Comparison of ENCODE assay signal across 9 cellular contexts in genomic region chr12:21773263-21773741, GRCh38. TPM values are rescaled to one million over a fixed set of nuclear protein-coding genes. Genes with fewer than 3 reads are reported as not detected.
DNase-seq lines count a peak whose midpoint lies in the region; TF ChIP-seq lines count a peak whose summit lies in the region.
"Had no signal": no experiment of that assay in that cellular context is flagged by ENCODE, and none has a peak within 500 bp of the region (broad histone marks: within the 10 kb centered on the region; RNA-seq: fewer than 3 reads in every experiment).

No MANE protein-coding gene starts in this region.

- no peak overlapping the region for H3K4me2 ChIP-seq in Loucy (ENCODE audit: low read depth, low read length, poor library complexity, severe bottlenecking)

- TF ChIP-seq CTCF in C4-2B (conservative IDR thresholded peaks at IDR 0.05) (peak; percentile 25; the same call in 1 of the 2 replicates), Loucy (conservative IDR thresholded peaks at IDR 0.05; ENCODE audit: low read length) (peak; percentile 49), nephron (IDR thresholded peaks at IDR 0.05; ENCODE audit: unreplicated experiment in 3 of 3) (peak; percentile 25 to 59 (median 37))

- H3K4me1 Mint-ChIP-seq in nephron = peaks cover 23% of the 10 kb centered on the region
- H3K4me1 Mint-ChIP-seq in activated T-helper 2 cell treated with anti-CD3 and anti-CD28 coated beads, Interferon-gamma antibody, Interleukin-2, Interleukin-4, amounts not matched to agents 10 μg/mL and 5 μg/mL and 100 μg/mL, durations not matched to agents 14 hours and 24 hours and 36 hours (ENCODE audit: low read depth) = peaks cover 2% of the 10 kb centered on the region

- no peak for TF ChIP-seq POLR2A in erythroblast (IDR thresholded peaks at IDR 0.05; ENCODE audit: low read length)

- no peak overlapping the region for H3K9ac ChIP-seq in Loucy (ENCODE audit: low read depth, low read length, poor library complexity, severe bottlenecking)

- no peaks in the 10 kb centered on the region for H3K9me2 ChIP-seq in Loucy (replicated peaks; ENCODE audit: low read depth, low read length)

- DNase-seq in erythroblast (lab: John Stamatoyannopoulos, UW) = peak; percentile 50 to 51
- no peak for DNase-seq in activated T-helper 2 cell treated with anti-CD3 and anti-CD28 coated beads, Interferon-gamma antibody, Interleukin-2, Interleukin-4, amounts not matched to agents 10 μg/mL and 5 μg/mL and 100 μg/mL, durations not matched to agents 14 hours and 24 hours and 36 hours (ENCODE audit: low spot score)
- no peak for DNase-seq in superior temporal gyrus (ENCODE audit: extremely low spot score)
- no peak for DNase-seq in GM19238 (ENCODE audit: insufficient read length, low spot score)
- no peak for DNase-seq in activated CD4-positive, alpha-beta T cell treated with anti-CD3 and anti-CD28 coated beads, Interleukin-2, amount 50 U/mL, for 1 hour
- DNase-seq: activated naive CD8-positive, alpha-beta T cell treated with anti-CD3 and anti-CD28 coated beads, Interleukin-2, amount 10 ng/mL, durations not matched to agents 7 days and 5 days had no signal

- no peak overlapping the region for H2AFZ ChIP-seq in Loucy (ENCODE audit: low read length)

- H4K20me1 ChIP-seq in Loucy (ENCODE audit: insufficient read depth, low read length, poor library complexity, severe bottlenecking) = no peaks in the 10 kb centered on the region

- no peaks in the 10 kb centered on the region for H3K36me3 ChIP-seq in Loucy (ENCODE audit: insufficient read depth, low read length)

- peaks cover 18% of the 10 kb centered on the region for H3K36me3 Mint-ChIP-seq in nephron (ENCODE audit: low read depth)
- no peaks in the 10 kb centered on the region for H3K36me3 Mint-ChIP-seq in activated T-helper 2 cell treated with anti-CD3 and anti-CD28 coated beads, Interferon-gamma antibody, Interleukin-2, Interleukin-4, amounts not matched to agents 10 μg/mL and 5 μg/mL and 100 μg/mL, durations not matched to agents 14 hours and 24 hours and 36 hours (ENCODE audit: low read depth)
- H3K36me3 Mint-ChIP-seq: activated naive CD8-positive, alpha-beta T cell treated with anti-CD3 and anti-CD28 coated beads, Interleukin-2, amount 10 ng/mL, durations not matched to agents 7 days and 5 days had no signal

- H3K4me1 ChIP-seq in Loucy (ENCODE audit: insufficient read depth, low read length, poor library complexity, severe bottlenecking) = no peaks in the 10 kb centered on the region

- H3K9me3 Mint-ChIP-seq in nephron = no peaks in the 10 kb centered on the region
- no peaks in the 10 kb centered on the region for H3K9me3 Mint-ChIP-seq in activated T-helper 2 cell treated with anti-CD3 and anti-CD28 coated beads, Interferon-gamma antibody, Interleukin-2, Interleukin-4, amounts not matched to agents 10 μg/mL and 5 μg/mL and 100 μg/mL, durations not matched to agents 14 hours and 24 hours and 36 hours
- H3K9me3 Mint-ChIP-seq: activated naive CD8-positive, alpha-beta T cell treated with anti-CD3 and anti-CD28 coated beads, Interleukin-2, amount 10 ng/mL, durations not matched to agents 7 days and 5 days had no signal

- no peaks in the 10 kb centered on the region for H3K79me2 ChIP-seq in Loucy (ENCODE audit: insufficient read depth, low read length)

- peak overlapping the region; percentile 77 to 85 (median 85) for H3K4me3 Mint-ChIP-seq in nephron
- H3K4me3 Mint-ChIP-seq in activated T-helper 2 cell treated with anti-CD3 and anti-CD28 coated beads, Interferon-gamma antibody, Interleukin-2, Interleukin-4, amounts not matched to agents 10 μg/mL and 5 μg/mL and 100 μg/mL, durations not matched to agents 14 hours and 24 hours and 36 hours (ENCODE audit: low read depth) = no peak overlapping the region
- H3K4me3 Mint-ChIP-seq: activated naive CD8-positive, alpha-beta T cell treated with anti-CD3 and anti-CD28 coated beads, Interleukin-2, amount 10 ng/mL, durations not matched to agents 7 days and 5 days had no signal

- H3K27me3 Mint-ChIP-seq in nephron (ENCODE audit: low read depth) = peaks cover 13% of the 10 kb centered on the region
- H3K27me3 Mint-ChIP-seq in activated T-helper 2 cell treated with anti-CD3 and anti-CD28 coated beads, Interferon-gamma antibody, Interleukin-2, Interleukin-4, amounts not matched to agents 10 μg/mL and 5 μg/mL and 100 μg/mL, durations not matched to agents 14 hours and 24 hours and 36 hours (ENCODE audit: low read depth) = peaks cover 62% of the 10 kb centered on the region

- peak overlapping the region; percentile 71 to 87 (median 76) for H3K27ac Mint-ChIP-seq in nephron
- H3K27ac Mint-ChIP-seq in activated T-helper 2 cell treated with anti-CD3 and anti-CD28 coated beads, Interferon-gamma antibody, Interleukin-2, Interleukin-4, amounts not matched to agents 10 μg/mL and 5 μg/mL and 100 μg/mL, durations not matched to agents 14 hours and 24 hours and 36 hours = no peak overlapping the region
- H3K27ac Mint-ChIP-seq: activated naive CD8-positive, alpha-beta T cell treated with anti-CD3 and anti-CD28 coated beads, Interleukin-2, amount 10 ng/mL, durations not matched to agents 7 days and 5 days had no signal

- no peak overlapping the region for H3K4me3 ChIP-seq in Loucy (ENCODE audit: low read length, poor library complexity, severe bottlenecking)

- H3K27me3 ChIP-seq in Loucy (ENCODE audit: insufficient read depth, low read length, poor library complexity, severe bottlenecking) = no peaks in the 10 kb centered on the region

- no peak overlapping the region for H3K27ac ChIP-seq in C4-2B

- intact Hi-C loops in activated T-helper 2 cell treated with anti-CD3 and anti-CD28 coated beads, Interferon-gamma antibody, Interleukin-2, Interleukin-4, amounts not matched to agents 10 μg/mL and 5 μg/mL and 100 μg/mL, durations not matched to agents 14 hours and 24 hours and 36 hours (cut with micrococcal nuclease) = no loop called here

- no peaks in the 10 kb centered on the region for H3F3A ChIP-seq in Loucy (ENCODE audit: low read depth)

- H3K9me3 ChIP-seq in Loucy (ENCODE audit: insufficient read depth, low read depth, low read length) = no peaks in the 10 kb centered on the region

RNA-seq across cellular contexts. Expression of gene KCNJ8, which starts 1.2 kb away (rescaled TPM):
- total RNA-seq in activated T-helper 2 cell treated with anti-CD3 and anti-CD28 coated beads, Interferon-gamma antibody, Interleukin-2, Interleukin-4, amounts not matched to agents 10 μg/mL and 5 μg/mL and 100 μg/mL, durations not matched to agents 14 hours and 24 hours and 36 hours = not detected in 2 replicates
- total RNA-seq: activated naive CD8-positive, alpha-beta T cell treated with anti-CD3 and anti-CD28 coated beads, Interleukin-2, amount 10 ng/mL, durations not matched to agents 7 days and 5 days had no signal

Comparison
In these comparisons a context has a peak if more than half of its experiments do, and no peak if none do; other contexts are left out.
1. DNase-seq: peak in erythroblast (2 of 2); none in activated T-helper 2 cell treated with anti-CD3 and anti-CD28 coated beads, Interferon-gamma antibody, Interleukin-2, Interleukin-4, amounts not matched to agents 10 μg/mL and 5 μg/mL and 100 μg/mL, durations not matched to agents 14 hours and 24 hours and 36 hours (single experiment), superior temporal gyrus (single experiment), GM19238 (single experiment) and activated CD4-positive, alpha-beta T cell treated with anti-CD3 and anti-CD28 coated beads, Interleukin-2, amount 50 U/mL, for 1 hour (single experiment).
2. Peak in every context shown above with its lines, with median percentiles within 50 percentile points of each other: CTCF ChIP-seq.